ENCODE assay signal across 1 cellular context in the genomic region with DNA sequence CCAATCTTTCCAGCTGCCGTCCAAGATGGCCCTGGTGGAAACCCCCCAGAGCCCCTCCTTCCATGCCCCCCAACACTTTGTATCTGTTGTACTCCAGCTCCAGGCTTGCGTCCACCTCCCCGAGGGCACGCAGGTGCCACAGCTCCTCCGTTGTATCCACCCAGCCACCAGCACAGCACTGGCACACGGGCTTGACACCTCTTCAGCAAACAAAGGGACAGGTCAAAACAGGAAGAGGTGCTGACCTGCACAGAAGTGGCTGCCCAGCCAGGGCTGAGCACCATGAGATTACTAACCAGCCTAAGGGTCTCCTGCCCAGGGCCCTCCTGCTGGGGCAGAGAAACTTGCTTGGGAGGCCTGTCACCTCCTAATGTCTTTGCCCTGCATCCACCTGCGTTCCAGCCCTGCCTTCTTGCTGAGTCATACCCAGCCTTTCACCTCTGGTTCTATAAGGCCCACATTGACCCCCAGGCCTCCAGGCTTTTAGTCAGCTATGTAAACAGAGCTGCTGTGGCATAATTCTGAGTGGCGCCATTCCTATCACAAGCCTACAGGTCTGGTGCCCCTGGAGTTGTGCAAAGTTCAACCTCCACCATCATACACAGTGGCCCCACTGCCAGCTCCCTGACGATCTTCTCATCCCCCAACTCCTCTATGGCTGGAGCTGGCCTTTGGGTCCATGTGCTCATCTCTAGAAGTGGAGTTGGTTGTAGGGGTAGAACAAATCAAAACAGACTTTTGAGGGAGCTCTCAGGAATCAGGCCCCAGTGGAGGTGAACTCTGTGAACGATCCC.
TF ChIP-seq lines count a peak whose summit lies in the region.

No MANE protein-coding gene starts in this region.

TF ChIP-seq in HepG2, 621 proteins besides CTCF, POLR2A, EP300 and RAD21 (continued from another document and continues in another):
- TF ChIP-seq ZNF609 (CRISPR knock-in tag; IDR thresholded peaks at IDR 0.05; ENCODE audit: borderline replicate concordance) (peak; percentile 93), PAWR (CRISPR knock-in tag; IDR thresholded peaks at IDR 0.05; ENCODE audit: borderline replicate concordance) (no peak), KMT2A (CRISPR knock-in tag; IDR thresholded peaks at IDR 0.05) (no peak), PBX2 (CRISPR knock-in tag; IDR thresholded peaks at IDR 0.05) (no peak), PLRG1 (conservative IDR thresholded peaks at IDR 0.05) (no peak), DBP (CRISPR knock-in tag; IDR thresholded peaks at IDR 0.05; ENCODE audit: not compliant biosample characterization) (no peak), ZNF550 (CRISPR knock-in tag; IDR thresholded peaks at IDR 0.05; ENCODE audit: borderline replicate concordance) (no peak), ZNF850 (CRISPR knock-in tag; conservative IDR thresholded peaks at IDR 0.05) (no peak), MIER2 (CRISPR knock-in tag; IDR thresholded peaks at IDR 0.05) (peak; percentile 80), ZNF33B (CRISPR knock-in tag; IDR thresholded peaks at IDR 0.05) (no peak), YEATS4 (CRISPR knock-in tag; IDR thresholded peaks at IDR 0.05; ENCODE audit: borderline replicate concordance) (peak; percentile 85), TEAD2 (CRISPR knock-in tag; IDR thresholded peaks at IDR 0.05) (no peak), ZNF230 (CRISPR knock-in tag; IDR thresholded peaks at IDR 0.05) (peak; percentile 67; the same call in 1 of the 2 replicates), ZFP90 (CRISPR knock-in tag; IDR thresholded peaks at IDR 0.05; ENCODE audit: borderline replicate concordance) (peak; percentile 62; the same call in 1 of the 2 replicates), ETV5 (CRISPR knock-in tag; IDR thresholded peaks at IDR 0.05; ENCODE audit: borderline replicate concordance) (peak; percentile 68; the same call in 1 of the 2 replicates), WIZ (CRISPR knock-in tag; IDR thresholded peaks at IDR 0.05) (no peak), KDM6A (CRISPR knock-in tag; IDR thresholded peaks at IDR 0.05; ENCODE audit: low read depth) (peak; percentile 86), ZNF3 (CRISPR knock-in tag; IDR thresholded peaks at IDR 0.05) (no peak; the same call in 1 of the 2 replicates), FOXP4 (CRISPR knock-in tag; IDR thresholded peaks at IDR 0.05) (peak; percentile 93), ARNTL (CRISPR knock-in tag; IDR thresholded peaks at IDR 0.05) (peak; percentile 83), RFX5 (IDR thresholded peaks at IDR 0.05; ENCODE audit: low read depth, low read length) (peak; percentile 46; the same call in 1 of the 2 replicates), NAIF1 (CRISPR knock-in tag; IDR thresholded peaks at IDR 0.05; ENCODE audit: borderline replicate concordance) (no peak), EEA1 (CRISPR knock-in tag; IDR thresholded peaks at IDR 0.05; ENCODE audit: borderline replicate concordance) (no peak), NFYB (CRISPR knock-in tag; IDR thresholded peaks at IDR 0.05) (peak; percentile 34; the same call in 1 of the 2 replicates), ZNF709 (CRISPR knock-in tag; IDR thresholded peaks at IDR 0.05) (peak; percentile 84; the same call in 1 of the 2 replicates), ZNF660 (CRISPR knock-in tag; IDR thresholded peaks at IDR 0.05; ENCODE audit: borderline replicate concordance, low read depth) (no peak), ZNF768 (CRISPR knock-in tag; IDR thresholded peaks at IDR 0.05) (no peak; the same call in 1 of the 2 replicates), KLF12 (CRISPR knock-in tag; IDR thresholded peaks at IDR 0.05; ENCODE audit: borderline replicate concordance) (no peak), ZBTB1 (CRISPR knock-in tag; IDR thresholded peaks at IDR 0.05; ENCODE audit: borderline replicate concordance) (no peak), ZMYM2 (CRISPR knock-in tag; IDR thresholded peaks at IDR 0.05) (no peak), SNAI1 (CRISPR knock-in tag; IDR thresholded peaks at IDR 0.05; ENCODE audit: borderline replicate concordance) (no peak), ZNF574 (CRISPR knock-in tag; IDR thresholded peaks at IDR 0.05) (peak; percentile 85), YEATS2 (CRISPR knock-in tag; IDR thresholded peaks at IDR 0.05; ENCODE audit: borderline replicate concordance) (peak; percentile 59; the same call in 1 of the 2 replicates), TMF1 (CRISPR knock-in tag; IDR thresholded peaks at IDR 0.05; ENCODE audit: low read depth) (no peak), RELA (CRISPR knock-in tag; IDR thresholded peaks at IDR 0.05) (no peak), MXI1 (IDR thresholded peaks at IDR 0.05; ENCODE audit: borderline replicate concordance, low read depth, low read length) (peak; percentile 80; the same call in 1 of the 3 replicates), GATA4 (IDR thresholded peaks at IDR 0.05; ENCODE audit: borderline replicate concordance, low read depth) (peak; percentile 79; the same call in 1 of the 2 replicates), SYNCRIP (IDR thresholded peaks at IDR 0.05; ENCODE audit: insufficient read depth, low read depth, low read length) (no peak), TAF15 (IDR thresholded peaks at IDR 0.05; ENCODE audit: low read depth, low read length, poor library complexity, severe bottlenecking) (no peak), ZSCAN30 (CRISPR knock-in tag; IDR thresholded peaks at IDR 0.05) (no peak), ELF1 (CRISPR knock-in tag; IDR thresholded peaks at IDR 0.05) (peak; percentile 59; the same call in 1 of the 2 replicates), KLF15 (CRISPR knock-in tag; IDR thresholded peaks at IDR 0.05; ENCODE audit: borderline replicate concordance) (no peak), SALL2 (CRISPR knock-in tag; IDR thresholded peaks at IDR 0.05) (peak; percentile 67; the same call in 1 of the 2 replicates), ZC3H4 (CRISPR knock-in tag; IDR thresholded peaks at IDR 0.05; ENCODE audit: borderline replicate concordance) (no peak), BRD4 (CRISPR knock-in tag; IDR thresholded peaks at IDR 0.05) (peak; percentile 98), ZNF138 (CRISPR knock-in tag; IDR thresholded peaks at IDR 0.05; ENCODE audit: low read depth) (no peak), ELF4 (CRISPR knock-in tag; IDR thresholded peaks at IDR 0.05; ENCODE audit: borderline replicate concordance) (no peak), ZBTB3 (CRISPR knock-in tag; IDR thresholded peaks at IDR 0.05; ENCODE audit: borderline replicate concordance, low read depth) (0 out of 2 replicates have a peak, but pooled peaks have one; percentile 62), EZH2 (conservative IDR thresholded peaks at IDR 0.05; ENCODE audit: low read depth, low read length) (no peak), ZNF556 (CRISPR knock-in tag; IDR thresholded peaks at IDR 0.05; ENCODE audit: borderline replicate concordance) (peak; percentile 88; the same call in 1 of the 2 replicates), LCORL (IDR thresholded peaks at IDR 0.05) (peak; percentile 26; the same call in 1 of the 2 replicates), LCORL (CRISPR knock-in tag; IDR thresholded peaks at IDR 0.05) (peak; percentile 95), SUZ12 (IDR thresholded peaks at IDR 0.05; ENCODE audit: low read depth, low read length) (no peak), RORA (CRISPR knock-in tag; IDR thresholded peaks at IDR 0.05) (no peak), ZNF841 (CRISPR knock-in tag; IDR thresholded peaks at IDR 0.05; ENCODE audit: borderline replicate concordance) (no peak)
- TF ChIP-seq, protein P1, sequence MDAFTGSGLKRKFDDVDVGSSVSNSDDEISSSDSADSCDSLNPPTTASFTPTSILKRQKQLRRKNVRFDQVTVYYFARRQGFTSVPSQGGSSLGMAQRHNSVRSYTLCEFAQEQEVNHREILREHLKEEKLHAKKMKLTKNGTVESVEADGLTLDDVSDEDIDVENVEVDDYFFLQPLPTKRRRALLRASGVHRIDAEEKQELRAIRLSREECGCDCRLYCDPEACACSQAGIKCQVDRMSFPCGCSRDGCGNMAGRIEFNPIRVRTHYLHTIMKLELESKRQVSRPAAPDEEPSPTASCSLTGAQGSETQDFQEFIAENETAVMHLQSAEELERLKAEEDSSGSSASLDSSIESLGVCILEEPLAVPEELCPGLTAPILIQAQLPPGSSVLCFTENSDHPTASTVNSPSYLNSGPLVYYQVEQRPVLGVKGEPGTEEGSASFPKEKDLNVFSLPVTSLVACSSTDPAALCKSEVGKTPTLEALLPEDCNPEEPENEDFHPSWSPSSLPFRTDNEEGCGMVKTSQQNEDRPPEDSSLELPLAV (CRISPR knock-in tag; conservative IDR thresholded peaks at IDR 0.05; ENCODE audit: low read depth): no peak
- TF ChIP-seq, protein P2, sequence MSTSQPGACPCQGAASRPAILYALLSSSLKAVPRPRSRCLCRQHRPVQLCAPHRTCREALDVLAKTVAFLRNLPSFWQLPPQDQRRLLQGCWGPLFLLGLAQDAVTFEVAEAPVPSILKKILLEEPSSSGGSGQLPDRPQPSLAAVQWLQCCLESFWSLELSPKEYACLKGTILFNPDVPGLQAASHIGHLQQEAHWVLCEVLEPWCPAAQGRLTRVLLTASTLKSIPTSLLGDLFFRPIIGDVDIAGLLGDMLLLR (CRISPR knock-in tag; IDR thresholded peaks at IDR 0.05): no peak
